ENCODE assay signal across 16 cellular contexts in the genomic region with DNA sequence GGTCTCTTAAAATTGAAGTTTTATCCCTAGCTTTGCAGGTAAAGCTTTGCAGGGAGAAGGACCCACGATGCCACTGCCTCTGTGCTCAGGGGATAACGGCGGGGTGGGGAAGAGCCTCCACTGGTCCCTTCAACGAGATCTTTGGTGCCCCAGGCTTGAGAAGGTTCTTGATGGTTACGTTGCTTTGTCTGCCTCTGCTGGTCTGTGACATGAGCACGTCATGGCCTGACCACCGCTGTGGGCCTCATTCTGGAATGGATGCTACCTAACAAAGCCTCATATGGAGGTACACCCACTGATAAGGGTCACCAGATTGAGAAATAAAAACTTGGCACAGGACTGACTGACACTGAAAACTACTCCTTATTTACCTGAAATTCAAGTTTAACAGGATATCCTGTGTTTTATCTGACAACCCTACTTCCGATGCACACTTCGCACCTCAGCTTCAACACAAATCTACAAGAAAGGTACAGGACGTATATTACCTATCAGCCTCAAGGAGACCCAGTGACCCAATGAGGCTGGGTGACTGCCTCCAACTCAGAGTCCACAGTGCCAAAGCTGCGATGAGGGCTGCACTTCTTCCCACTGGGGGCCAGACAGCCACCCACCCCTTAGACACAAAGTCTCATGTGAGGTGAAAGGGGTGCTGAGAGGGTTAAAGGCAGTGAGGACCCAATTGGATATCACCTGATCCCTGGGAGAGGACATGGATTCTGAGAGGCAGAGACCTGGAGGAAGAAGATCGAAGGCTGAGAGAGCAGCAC.
A peak's percentile ranks its signal among the peaks of the same experiment; 100 is the strongest.
DNase-seq lines count a peak whose midpoint lies in the region; ATAC-seq lines count a peak whose summit lies in the region.
"Had no signal": no experiment of that assay in that cellular context is flagged by ENCODE, and none has a peak within 500 bp of the region (broad histone marks: within the 10 kb centered on the region; RNA-seq: fewer than 3 reads in every experiment).

No MANE protein-coding gene starts in this region.

- CTCF ChIA-PET in activated naive CD4-positive, alpha-beta T cell treated with anti-CD3 and anti-CD28 coated beads, Interleukin-2, amount 10 ng/mL, durations not matched to agents 7 days and 5 days (lab: Charles Lee) = no interaction called here
- CTCF ChIA-PET in T-cell (lab: Charles Lee) = no interaction called here

- peaks cover 5% of the 10 kb centered on the region for H3K36me3 Mint-ChIP-seq in activated naive CD4-positive, alpha-beta T cell treated with anti-CD3 and anti-CD28 coated beads, Interleukin-2, amount 10 ng/mL, durations not matched to agents 7 days and 5 days
- peaks cover 7% of the 10 kb centered on the region for H3K36me3 Mint-ChIP-seq in T-cell
- no peaks in the 10 kb centered on the region for H3K36me3 Mint-ChIP-seq in effector memory CD8-positive, alpha-beta T cell (ENCODE audit: insufficient read depth)
- H3K36me3 Mint-ChIP-seq: activated naive CD8-positive, alpha-beta T cell had no signal

- H3K9me3 Mint-ChIP-seq in activated naive CD4-positive, alpha-beta T cell treated with anti-CD3 and anti-CD28 coated beads, Interleukin-2, amount 10 ng/mL, durations not matched to agents 7 days and 5 days = no peaks in the 10 kb centered on the region
- H3K9me3 Mint-ChIP-seq in T-cell = no peaks in the 10 kb centered on the region
- H3K9me3 Mint-ChIP-seq in effector memory CD8-positive, alpha-beta T cell = no peaks in the 10 kb centered on the region

- no peaks in the 10 kb centered on the region for H3K27me3 Mint-ChIP-seq in activated naive CD4-positive, alpha-beta T cell treated with anti-CD3 and anti-CD28 coated beads, Interleukin-2, amount 10 ng/mL, durations not matched to agents 7 days and 5 days
- H3K27me3 Mint-ChIP-seq in T-cell = no peaks in the 10 kb centered on the region
- no peaks in the 10 kb centered on the region for H3K27me3 Mint-ChIP-seq in effector memory CD8-positive, alpha-beta T cell
- H3K27me3 Mint-ChIP-seq: activated naive CD8-positive, alpha-beta T cell had no signal

- H3K4me1 Mint-ChIP-seq in activated naive CD4-positive, alpha-beta T cell treated with anti-CD3 and anti-CD28 coated beads, Interleukin-2, amount 10 ng/mL, durations not matched to agents 7 days and 5 days = peaks cover 12% of the 10 kb centered on the region
- peaks cover 20 to 32% (median 27%) of the 10 kb centered on the region in 3 donors for H3K4me1 Mint-ChIP-seq in T-cell
- H3K4me1 Mint-ChIP-seq in effector memory CD8-positive, alpha-beta T cell (ENCODE audit: low read depth in 2 of 2) = peaks cover 28 to 29% of the 10 kb centered on the region in 2 donors

- no peak for ATAC-seq in T-cell (replicated peaks in 1 of 4)
- peak; percentile 56 for ATAC-seq in effector memory CD8-positive, alpha-beta T cell (replicated peaks)
- ATAC-seq: body of pancreas had no signal

- intact Hi-C loops in posterior vena cava (cut with DNase I) = no loop called here

- DNase-seq in activated naive CD4-positive, alpha-beta T cell treated with anti-CD3 and anti-CD28 coated beads, Interleukin-2, amount 10 ng/mL, durations not matched to agents 7 days and 5 days = no peak
- DNase-seq in activated naive CD4-positive, alpha-beta T cell treated with anti-CD3 and anti-CD28 coated beads, Interleukin-2, amount 50 U/mL, for 16 hours = no peak
- DNase-seq in T-cell = no peak
- DNase-seq in effector memory CD8-positive, alpha-beta T cell = no peak
- peak; percentile 49 for DNase-seq in posterior vena cava (ENCODE audit: low spot score)
- DNase-seq in stimulated activated CD4-positive, alpha-beta T cell treated with anti-CD3 and anti-CD28 coated beads, Interleukin-4, amount 100 ng/mL, for 24 hours = no peak
- no peak for DNase-seq in Ammon's horn (ENCODE audit: low spot score)
- no peak for DNase-seq in NCI-H1436 treated with DMSO at 0.1 percent for 48 hours (lab: John Stamatoyannopoulos, UW)
- DNase-seq: activated CD4-positive, alpha-beta T cell treated with anti-CD3 and anti-CD28 coated beads, Interleukin-2, amount 50 U/mL, for 4 hours; body of pancreas; DMS 273 treated with DMSO at 0.1 percent for 48 hours; NCI-H1092; NCI-H2029; SHP77; upper lobe of right lung had no signal

- H3K4me3 Mint-ChIP-seq in activated naive CD4-positive, alpha-beta T cell treated with anti-CD3 and anti-CD28 coated beads, Interleukin-2, amount 10 ng/mL, durations not matched to agents 7 days and 5 days = no peak overlapping the region
- peak overlapping the region in 1 of 3 donors; percentile 30 for H3K4me3 Mint-ChIP-seq in T-cell
- peak overlapping the region; percentile 50 to 67 for H3K4me3 Mint-ChIP-seq in effector memory CD8-positive, alpha-beta T cell
- H3K4me3 Mint-ChIP-seq: activated naive CD8-positive, alpha-beta T cell had no signal

- peak overlapping the region; percentile 24 for H3K27ac Mint-ChIP-seq in activated naive CD4-positive, alpha-beta T cell treated with anti-CD3 and anti-CD28 coated beads, Interleukin-2, amount 10 ng/mL, durations not matched to agents 7 days and 5 days
- H3K27ac Mint-ChIP-seq in T-cell = peak overlapping the region; percentile 81 to 85
- peak overlapping the region; percentile 90 to 97 for H3K27ac Mint-ChIP-seq in effector memory CD8-positive, alpha-beta T cell
- H3K27ac Mint-ChIP-seq: activated naive CD8-positive, alpha-beta T cell had no signal

- POLR2A ChIA-PET in T-cell (lab: Charles Lee) = no interaction called here

Comparison
In these comparisons a context has a peak if more than half of its experiments do, and no peak if none do; other contexts are left out.
1. H3K27ac Mint-ChIP-seq: peak in every context shown above with its lines; median percentile 94 in effector memory CD8-positive, alpha-beta T cell; 83 in T-cell; 24 in activated naive CD4-positive, alpha-beta T cell treated with anti-CD3 and anti-CD28 coated beads, Interleukin-2, amount 10 ng/mL, durations not matched to agents 7 days and 5 days.